In genomic region chrX:110558406-110558805, GRCh38 we compare ENCODE assay signal across 20 cellular contexts.
"Had no signal": no experiment of that assay in that cellular context is flagged by ENCODE, and none has a peak within 500 bp of the region (broad histone marks: within the 10 kb centered on the region; RNA-seq: fewer than 3 reads in every experiment).

No MANE protein-coding gene starts in this region.

- H3K36me3 Mint-ChIP-seq: immature natural killer cell, memory B cell had no signal

- H3K27ac Mint-ChIP-seq: immature natural killer cell had no signal

- H3K4me1 ChIP-seq: esophagus muscularis mucosa, foreskin keratinocyte, gastroesophageal sphincter, heart left ventricle, left lung had no signal

- H3K36me3 ChIP-seq: esophagus muscularis mucosa, gastroesophageal sphincter, heart left ventricle, left lung had no signal

- H3K27ac ChIP-seq: coronary artery, dorsolateral prefrontal cortex, esophagus muscularis mucosa, foreskin keratinocyte, gastroesophageal sphincter, heart left ventricle, hepatocyte, left lung had no signal

- H3K4me1 Mint-ChIP-seq: immature natural killer cell, memory B cell had no signal

- H3K9me3 ChIP-seq: left lung had no signal

- H3K4me3 Mint-ChIP-seq: immature natural killer cell, memory B cell had no signal

- DNase-seq: dermis blood vessel endothelial cell; effector CD4-positive, alpha-beta T cell; effector memory CD4-positive, alpha-beta T cell; foreskin keratinocyte; heart left ventricle; hypothalamus; immature natural killer cell; islet precursor cell; left cardiac atrium; left ventricle myocardium superior; mammary epithelial cell; midbrain had no signal

- H3K4me3 ChIP-seq: coronary artery, dorsolateral prefrontal cortex, esophagus muscularis mucosa, gastroesophageal sphincter, heart left ventricle, hepatocyte, left lung, lung had no signal

- ATAC-seq: foreskin keratinocyte, gastroesophageal sphincter, heart left ventricle, left cardiac atrium, left lung, left ventricle myocardium superior had no signal

- H3K27me3 ChIP-seq: esophagus muscularis mucosa, foreskin keratinocyte, gastroesophageal sphincter, hepatocyte, left lung had no signal

- H3K27me3 Mint-ChIP-seq: memory B cell had no signal
